In genomic region chr9:2116073-2116472, GRCh38 we compare ENCODE assay signal across 9 cellular contexts.
DNase-seq lines count a peak whose midpoint lies in the region; ATAC-seq and TF ChIP-seq lines count a peak whose summit lies in the region.
"Had no signal": no experiment of that assay in that cellular context is flagged by ENCODE, and none has a peak within 500 bp of the region (broad histone marks: within the 10 kb centered on the region; RNA-seq: fewer than 3 reads in every experiment).

No MANE protein-coding gene starts in this region.

- peak; percentile 47 for TF ChIP-seq CTCF in 22Rv1 (IDR thresholded peaks at IDR 0.05)
- no peak for TF ChIP-seq CTCF in GM10248 (IDR thresholded peaks at IDR 0.05; ENCODE audit: control extremely low read depth, extremely low read depth, low read depth, missing control alignments)
- peak in 4 of 6 experiments; percentile 12 to 37 (median 24) for TF ChIP-seq CTCF in Peyer's patch (IDR thresholded peaks at IDR 0.05)
- peak; percentile 37 for TF ChIP-seq CTCF in foreskin fibroblast (IDR thresholded peaks at IDR 0.05; ENCODE audit: low read depth, low read length)
- TF ChIP-seq CTCF in suprapubic skin (IDR thresholded peaks at IDR 0.05): peak in 1 of 2 donors; percentile 44
- no peak for TF ChIP-seq CTCF in omental fat pad (IDR thresholded peaks at IDR 0.05)

- H3K27ac ChIP-seq in 22Rv1: no peak overlapping the region
- no peak overlapping the region for H3K27ac ChIP-seq in Peyer's patch
- H3K27ac ChIP-seq in suprapubic skin: no peak overlapping the region

- DNase-seq in GM10248 (ENCODE audit: extremely low spot score) (peak; percentile 12), Peyer's patch (no peak), foreskin fibroblast (peak in 1 of 2 donors; percentile 43), suprapubic skin (ENCODE audit: low spot score in 2 of 2) (no peak), NCI-H2171 (lab: John Stamatoyannopoulos, UW) (no peak), omental fat pad (ENCODE audit: low spot score) (no peak)
- DNase-seq: activated CD4-positive, alpha-beta T cell treated with anti-CD3 and anti-CD28 coated beads, Interleukin-2, amount 50 U/mL, for 4 hours had no signal

- 86% methylated on average over 3 of the region's 3 CpGs for WGBS in suprapubic skin

- POLR2A ChIA-PET in GM10248 (lab: Yijun Ruan, JAX): no interaction called here

- H3K4me3 ChIP-seq in Peyer's patch (no peak overlapping the region), foreskin fibroblast (ENCODE audit: low read depth in 1 of 2, low read length in 2 of 2) (no peak overlapping the region), suprapubic skin (no peak overlapping the region)

- H3K9me3 ChIP-seq in Peyer's patch (no peaks in the 10 kb centered on the region), suprapubic skin (no peaks in the 10 kb centered on the region)

- TF ChIP-seq POLR2A in Peyer's patch (IDR thresholded peaks at IDR 0.05) (no peak), suprapubic skin (IDR thresholded peaks at IDR 0.05) (no peak)

- ATAC-seq in HG03135 (IDR thresholded peaks at IDR 0.05; ENCODE audit: unreplicated experiment): no peak
- no peak for ATAC-seq in omental fat pad (ENCODE audit: low FRiP score)

- TF ChIP-seq EP300 in suprapubic skin (IDR thresholded peaks at IDR 0.05): no peak

- CTCF ChIA-PET in GM10248 (lab: Yijun Ruan, JAX): interaction anchor here (1.0 to 2.7 kb wide), 9 partner anchors 8 to 29 kb away, joined by 3 to 12 read pairs (median 4); no protein-coding TSS in a partner anchor

- H3K4me1 ChIP-seq in Peyer's patch: no peaks in the 10 kb centered on the region
- peaks cover 2% of the 10 kb centered on the region for H3K4me1 ChIP-seq in suprapubic skin

- H3K27me3 ChIP-seq in Peyer's patch (no peaks in the 10 kb centered on the region), suprapubic skin (no peaks in the 10 kb centered on the region)

- H3K36me3 ChIP-seq in Peyer's patch (peaks cover 0 to 73% (median 0%) of the 10 kb centered on the region in 3 donors), suprapubic skin (peaks cover 77% of the 10 kb centered on the region)

Comparison
In these comparisons a context has a peak if more than half of its experiments do, and no peak if none do; other contexts are left out.
1. CTCF ChIP-seq: peak in 22Rv1 (single experiment), Peyer's patch (4 of 6) and foreskin fibroblast (single experiment); none in GM10248 (single experiment) and omental fat pad (0 of 3).